Comparison of ENCODE assay signal across 10 cellular contexts in genomic region chr7:65979583-65980477, GRCh38. TPM values are rescaled to one million over a fixed set of nuclear protein-coding genes. Genes with fewer than 3 reads are reported as not detected.
DNase-seq lines count a peak whose midpoint lies in the region; ATAC-seq and TF ChIP-seq lines count a peak whose summit lies in the region.
"Had no signal": no experiment of that assay in that cellular context is flagged by ENCODE, and none has a peak within 500 bp of the region (broad histone marks: within the 10 kb centered on the region; RNA-seq: fewer than 3 reads in every experiment).

No MANE protein-coding gene starts in this region.

- ATAC-seq in SK-N-SH treated with all-trans-retinoic acid at 6 μM for 48 hours (no peak), gastrocnemius medialis (no peak), GM19463 (IDR thresholded peaks at IDR 0.05; ENCODE audit: unreplicated experiment) (no peak), HG03442 (IDR thresholded peaks at IDR 0.05; ENCODE audit: unreplicated experiment) (no peak)

- no peaks in the 10 kb centered on the region for H3F3A ChIP-seq in SK-N-SH (replicated peaks; ENCODE audit: insufficient read depth)
- H3F3A ChIP-seq in PC-9 (ENCODE audit: insufficient read depth, low read depth): peaks cover 9% of the 10 kb centered on the region

- peak overlapping the region in 1 of 2 experiments; percentile 99; a peak in 1 of 4 replicates for H3K4me3 ChIP-seq in SK-N-SH (ENCODE audit: low read depth in 2 of 2, low read length in 1 of 2)
- peak overlapping the region; percentile 80; the same call in 1 of the 2 replicates for H3K4me3 ChIP-seq in PC-9
- peak overlapping the region in 1 of 4 donors; percentile 85 for H3K4me3 ChIP-seq in esophagus squamous epithelium
- no peak overlapping the region for H3K4me3 ChIP-seq in gastrocnemius medialis
- H3K4me3 ChIP-seq: testis had no signal

- no peaks in the 10 kb centered on the region for H3K9me2 ChIP-seq in SK-N-SH
- no peaks in the 10 kb centered on the region for H3K9me2 ChIP-seq in PC-9 (ENCODE audit: insufficient read depth)

- BruUV-seq in PC-9 (replicated peaks; lab: Mats Ljungman, UMichigan): no TSS peak

- H3K9me3 ChIP-seq in SK-N-SH (no peaks in the 10 kb centered on the region), PC-9 (ENCODE audit: insufficient read depth, low read depth) (no peaks in the 10 kb centered on the region), esophagus squamous epithelium (no peaks in the 10 kb centered on the region), gastrocnemius medialis (no peaks in the 10 kb centered on the region)
- H3K9me3 ChIP-seq: testis had no signal

- CTCF ChIA-PET in SK-N-SH (lab: Yijun Ruan, JAX): interaction anchor here (1.4 kb wide), 1 partner anchor 12 kb away, joined by 4 read pairs; no protein-coding TSS in a partner anchor
- CTCF ChIA-PET in PC-9 (lab: Charles Lee): no interaction called here

- H3K36me3 ChIP-seq in SK-N-SH (replicated peaks in 1 of 2; ENCODE audit: control insufficient read depth in 1 of 2, insufficient read depth in 2 of 2, low read length in 1 of 2) (peaks cover 9 to 10% of the 10 kb centered on the region in 2 experiments), PC-9 (ENCODE audit: low read depth) (no peaks in the 10 kb centered on the region), esophagus squamous epithelium (peaks cover 0 to 50% (median 6%) of the 10 kb centered on the region in 3 donors), gastrocnemius medialis (peaks cover 0 to 18% of the 10 kb centered on the region in 2 donors)

- H3K4me2 ChIP-seq in SK-N-SH: peak overlapping the region; percentile 99; the same call in 1 of the 2 replicates
- peak overlapping the region; percentile 91 for H3K4me2 ChIP-seq in PC-9

- peak overlapping the region; percentile 79; the same call in 1 of the 2 replicates for H3K9ac ChIP-seq in SK-N-SH

- in situ Hi-C loops in gastrocnemius medialis (cut with MboI; ENCODE audit: low sequenced_read_pairs in 4 of 4): loop anchor here in 3 of 4 donors (25.0 kb wide), 1 partner anchor 243 kb away; no protein-coding TSS in a partner anchor

- peaks cover 13% of the 10 kb centered on the region; the same call in 1 of the 2 replicates for H4K20me1 ChIP-seq in SK-N-SH (ENCODE audit: insufficient read depth)
- H4K20me1 ChIP-seq in PC-9 (ENCODE audit: insufficient read depth): no peaks in the 10 kb centered on the region

- H2AFZ ChIP-seq in SK-N-SH (ENCODE audit: low read depth) (no peak overlapping the region), PC-9 (no peak overlapping the region)

- TF ChIP-seq POLR2A in esophagus squamous epithelium (IDR thresholded peaks at IDR 0.05) (no peak), gastrocnemius medialis (IDR thresholded peaks at IDR 0.05) (no peak)

- H3K27me3 ChIP-seq in SK-N-SH (ENCODE audit: insufficient read depth) (no peaks in the 10 kb centered on the region), PC-9 (ENCODE audit: insufficient read depth, low read depth) (no peaks in the 10 kb centered on the region), esophagus squamous epithelium (no peaks in the 10 kb centered on the region), gastrocnemius medialis (no peaks in the 10 kb centered on the region)
- H3K27me3 ChIP-seq: testis had no signal

- TF ChIP-seq CTCF in SK-N-SH (IDR thresholded peaks at IDR 0.05) (no peak), PC-9 (conservative IDR thresholded peaks at IDR 0.05) (no peak), esophagus squamous epithelium (IDR thresholded peaks at IDR 0.05) (no peak), gastrocnemius medialis (IDR thresholded peaks at IDR 0.05 in 4 of 5, conservative IDR thresholded peaks at IDR 0.05 in 1 of 5) (no peak)

- H3K4me1 ChIP-seq in SK-N-SH (ENCODE audit: control insufficient read depth in 1 of 2, insufficient read depth in 2 of 2, low read depth in 1 of 2, low read length in 1 of 2) (peaks cover 13 to 15% of the 10 kb centered on the region in 2 experiments; a peak in 1 of 4 replicates), PC-9 (replicated peaks; ENCODE audit: insufficient read depth) (peaks cover 22% of the 10 kb centered on the region), esophagus squamous epithelium (peaks cover 13 to 28% (median 18%) of the 10 kb centered on the region in 3 donors), gastrocnemius medialis (peaks cover 15 to 19% of the 10 kb centered on the region in 2 donors)

- POLR2A ChIA-PET in SK-N-SH (lab: Yijun Ruan, JAX) (no interaction called here), PC-9 (lab: Charles Lee; ENCODE audit: unreplicated experiment) (no interaction called here)

- H3K79me2 ChIP-seq in SK-N-SH (ENCODE audit: insufficient read depth): peaks cover 35% of the 10 kb centered on the region
- H3K79me2 ChIP-seq in PC-9 (ENCODE audit: low read depth): peaks cover 19% of the 10 kb centered on the region

- no peak for TF ChIP-seq RAD21 in SK-N-SH (IDR thresholded peaks at IDR 0.05; ENCODE audit: low read length)

- H3K27ac ChIP-seq in SK-N-SH (ENCODE audit: low read depth in 2 of 2, low read length in 1 of 2) (no peak overlapping the region), PC-9 (no peak overlapping the region), esophagus squamous epithelium (peak overlapping the region; percentile 47 to 95 (median 88)), gastrocnemius medialis (peak overlapping the region; percentile 78 to 84 (median 82))
- H3K27ac ChIP-seq: epithelial cell of prostate, testis had no signal

- 95% methylated on average over 28 of the region's 29 CpGs for WGBS in SK-N-SH (ENCODE audit: low lambda C conversion rate)
- 86 to 100% methylated on average over 2 to 10 of the region's 29 CpGs for WGBS in esophagus squamous epithelium, 2 donors

- no peak for TF ChIP-seq EP300 in SK-N-SH (IDR thresholded peaks at IDR 0.05; ENCODE audit: borderline replicate concordance in 1 of 2, low read depth in 1 of 2, low read length in 1 of 2)

- no peak for DNase-seq in SK-N-SH
- DNase-seq in PC-9: no peak
- DNase-seq in esophagus squamous epithelium (lab: John Stamatoyannopoulos, UW): no peak
- DNase-seq in gastrocnemius medialis: no peak
- DNase-seq in H4 (ENCODE audit: low spot score): no peak

- intact Hi-C loops in PC-9 (cut with micrococcal nuclease; ENCODE audit: unreplicated experiment): loop anchor here (5.0 kb wide), 1 partner anchor 132 kb away; the partner anchor contains the start of gene CRCP
- intact Hi-C loops in esophagus squamous epithelium (cut with DNase I): no loop called here
- intact Hi-C loops in gastrocnemius medialis (cut with DNase I; ENCODE audit: low total_unique reads): loop anchor here (5.0 kb wide), 1 partner anchor 228 kb away; no protein-coding TSS in a partner anchor

TF ChIP-seq in SK-N-SH, 30 proteins besides CTCF, POLR2A, EP300 and RAD21 (continues in another document):
- TF ChIP-seq YY1 (IDR thresholded peaks at IDR 0.05; ENCODE audit: low read depth) (no peak), TCF12 (IDR thresholded peaks at IDR 0.05) (no peak), TEAD4 (IDR thresholded peaks at IDR 0.05; ENCODE audit: borderline replicate concordance, insufficient read depth) (no peak), POLR2AphosphoS5 (IDR thresholded peaks at IDR 0.05; ENCODE audit: low read depth, low read length) (no peak), MAX (IDR thresholded peaks at IDR 0.05; ENCODE audit: low read depth) (no peak), IRF3 (IDR thresholded peaks at IDR 0.05; ENCODE audit: low read depth, low read length) (no peak), ELF1 (IDR thresholded peaks at IDR 0.05) (no peak), NRF1 (IDR thresholded peaks at IDR 0.05; ENCODE audit: low read depth, low read length) (no peak), FOSL2 (IDR thresholded peaks at IDR 0.05; ENCODE audit: borderline replicate concordance, low read depth) (no peak)

TF ChIP-seq in SK-N-SH treated with all-trans-retinoic acid at 6 μM for 48 hours, 23 proteins besides CTCF, POLR2A, EP300 and RAD21:
- TF ChIP-seq ISL1 (CRISPR knock-in tag; IDR thresholded peaks at IDR 0.05) (no peak), ZFP3 (CRISPR knock-in tag; IDR thresholded peaks at IDR 0.05) (no peak), ESRRG (CRISPR knock-in tag; IDR thresholded peaks at IDR 0.05) (no peak), RARB (CRISPR knock-in tag; IDR thresholded peaks at IDR 0.05) (no peak), TOX (CRISPR knock-in tag; IDR thresholded peaks at IDR 0.05; ENCODE audit: borderline replicate concordance) (no peak), ZNF565 (CRISPR knock-in tag; conservative IDR thresholded peaks at IDR 0.05; ENCODE audit: low read depth) (no peak), SNAI2 (CRISPR knock-in tag; IDR thresholded peaks at IDR 0.05) (no peak), PATZ1 (CRISPR knock-in tag; IDR thresholded peaks at IDR 0.05; ENCODE audit: borderline replicate concordance) (no peak)

RNA-seq across cellular contexts. Expression of gene GUSB, which starts 2.2 kb away (rescaled TPM):
- polyA plus RNA-seq in SK-N-SH (2012; rRNA removed): 67.6 and 96.9 TPM in 2 replicates
- 40.1 and 55.6 TPM in 2 replicates for polyA plus RNA-seq in SK-N-SH (2012; cell fraction: cytosol; rRNA removed)
- 232 and 261 TPM in 2 replicates for polyA plus RNA-seq in SK-N-SH (2012; cell fraction: nucleus; rRNA removed)
- total RNA-seq in PC-9 (2021) (59.8 and 80.8 TPM in 2 replicates), esophagus squamous epithelium (10 to 100 TPM; 13.6 to 30.1 (median 21.7) TPM), gastrocnemius medialis (1 to 10 TPM; 2.4 to 7.1 (median 5.8) TPM)
- total RNA-seq in H4 (2014; rRNA removed; shearing (Covaris generic)): 41.6 and 47.6 TPM in 2 replicates

Comparison
In these comparisons a context has a peak if more than half of its experiments do, and no peak if none do; other contexts are left out.
1. H3K27ac ChIP-seq: peak in esophagus squamous epithelium (4 of 4) and gastrocnemius medialis (4 of 4); none in SK-N-SH (0 of 2) and PC-9 (single experiment).